Comparison of ENCODE assay signal across 20 cellular contexts in genomic region chr5:7756453-7756852, GRCh38.
DNase-seq lines count a peak whose midpoint lies in the region; ATAC-seq and TF ChIP-seq lines count a peak whose summit lies in the region.
"Had no signal": no experiment of that assay in that cellular context is flagged by ENCODE, and none has a peak within 500 bp of the region (broad histone marks: within the 10 kb centered on the region; RNA-seq: fewer than 3 reads in every experiment).

No MANE protein-coding gene starts in this region.

- intact Hi-C loops in naive thymus-derived CD4-positive, alpha-beta T cell (cut with micrococcal nuclease): no loop called here
- intact Hi-C loops in transverse colon (cut with DNase I; ENCODE audit: low total_unique reads): loop anchor here (10.0 kb wide), 1 partner anchor 362 kb away; the partner anchor contains the start of gene ADCY2

- H3K36me3 ChIP-seq in BLaER1 (no peaks in the 10 kb centered on the region), transverse colon (no peaks in the 10 kb centered on the region)
- no peaks in the 10 kb centered on the region for H3K36me3 ChIP-seq in naive thymus-derived CD4-positive, alpha-beta T cell (ENCODE audit: control insufficient read depth in 2 of 3, insufficient read depth in 3 of 3, low read length in 3 of 3)
- H3K36me3 ChIP-seq: BE2C had no signal

- H3K9ac ChIP-seq in BLaER1: no peak overlapping the region
- H3K9ac ChIP-seq: parathyroid adenoma had no signal

- peaks cover 0 to 2% (median 0%) of the 10 kb centered on the region in 7 donors for H3K4me1 Mint-ChIP-seq in naive thymus-derived CD4-positive, alpha-beta T cell
- H3K4me1 Mint-ChIP-seq in stimulated activated memory B cell treated with anti-CD40 and anti-IgM and Interleukin-4, amounts not matched to agents 10 μg/mL and 1 μg/mL and 100 μg/mL, for 72 hours: peaks cover 5% of the 10 kb centered on the region

- H3K4me1 ChIP-seq in BLaER1 (peaks cover 42% of the 10 kb centered on the region), transverse colon (no peaks in the 10 kb centered on the region)
- no peaks in the 10 kb centered on the region for H3K4me1 ChIP-seq in naive thymus-derived CD4-positive, alpha-beta T cell (ENCODE audit: control insufficient read depth in 2 of 2, insufficient read depth in 2 of 2, low read length in 2 of 2)
- H3K4me1 ChIP-seq: BE2C, parathyroid adenoma had no signal

- H3K27me3 ChIP-seq in BLaER1: no peaks in the 10 kb centered on the region
- H3K27me3 ChIP-seq in naive thymus-derived CD4-positive, alpha-beta T cell (ENCODE audit: control insufficient read depth in 2 of 2, insufficient read depth in 2 of 2, low read length in 2 of 2): no peaks in the 10 kb centered on the region
- no peaks in the 10 kb centered on the region for H3K27me3 ChIP-seq in transverse colon
- H3K27me3 ChIP-seq: BE2C had no signal

- peak; percentile 36 for ATAC-seq in naive thymus-derived CD4-positive, alpha-beta T cell
- no peak for ATAC-seq in stimulated activated memory B cell treated with anti-CD40 and anti-IgM and Interleukin-4, amounts not matched to agents 10 μg/mL and 1 μg/mL and 100 μg/mL, for 72 hours
- ATAC-seq: naive thymus-derived CD8-positive, alpha-beta T cell had no signal

- H3K9me3 ChIP-seq in BLaER1 (no peaks in the 10 kb centered on the region), transverse colon (no peaks in the 10 kb centered on the region)
- no peaks in the 10 kb centered on the region for H3K9me3 ChIP-seq in naive thymus-derived CD4-positive, alpha-beta T cell (ENCODE audit: control insufficient read depth in 2 of 3, low read length in 3 of 3)
- H3K9me3 ChIP-seq: BE2C had no signal

- peaks cover 0 to 2% (median 0%) of the 10 kb centered on the region in 11 donors for H3K9me3 Mint-ChIP-seq in naive thymus-derived CD4-positive, alpha-beta T cell
- no peaks in the 10 kb centered on the region for H3K9me3 Mint-ChIP-seq in stimulated activated memory B cell treated with anti-CD40 and anti-IgM and Interleukin-4, amounts not matched to agents 10 μg/mL and 1 μg/mL and 100 μg/mL, for 72 hours
- H3K9me3 Mint-ChIP-seq: activated CD4-positive, alpha-beta memory T cell treated with anti-CD3 and anti-CD28 coated beads, Interleukin-2, amount 10 ng/mL, durations not matched to agents 7 days and 5 days; HFFc6 had no signal

- H3K27me3 Mint-ChIP-seq in naive thymus-derived CD4-positive, alpha-beta T cell: peaks cover 8 to 54% (median 34%) of the 10 kb centered on the region in 5 donors
- H3K27me3 Mint-ChIP-seq in stimulated activated memory B cell treated with anti-CD40 and anti-IgM and Interleukin-4, amounts not matched to agents 10 μg/mL and 1 μg/mL and 100 μg/mL, for 72 hours: peaks cover 38% of the 10 kb centered on the region

- POLR2A ChIA-PET in naive thymus-derived CD4-positive, alpha-beta T cell (lab: Charles Lee): no interaction called here

- no peak overlapping the region for H3K27ac ChIP-seq in BLaER1
- no peak overlapping the region for H3K27ac ChIP-seq in naive thymus-derived CD4-positive, alpha-beta T cell (ENCODE audit: low read depth, low read length)
- no peak overlapping the region for H3K27ac ChIP-seq in transverse colon
- H3K27ac ChIP-seq: parathyroid adenoma, VCaP had no signal

- H3K27ac Mint-ChIP-seq in naive thymus-derived CD4-positive, alpha-beta T cell: no peak overlapping the region
- H3K27ac Mint-ChIP-seq in stimulated activated memory B cell treated with anti-CD40 and anti-IgM and Interleukin-4, amounts not matched to agents 10 μg/mL and 1 μg/mL and 100 μg/mL, for 72 hours: no peak overlapping the region
- H3K27ac Mint-ChIP-seq: activated CD4-positive, alpha-beta memory T cell treated with anti-CD3 and anti-CD28 coated beads, Interleukin-2, amount 10 ng/mL, durations not matched to agents 7 days and 5 days; activated naive CD8-positive, alpha-beta T cell; HFFc6; naive thymus-derived CD8-positive, alpha-beta T cell had no signal

- H3K4me3 Mint-ChIP-seq in naive thymus-derived CD4-positive, alpha-beta T cell: no peak overlapping the region
- H3K4me3 Mint-ChIP-seq in stimulated activated memory B cell treated with anti-CD40 and anti-IgM and Interleukin-4, amounts not matched to agents 10 μg/mL and 1 μg/mL and 100 μg/mL, for 72 hours: no peak overlapping the region
- H3K4me3 Mint-ChIP-seq: activated CD4-positive, alpha-beta memory T cell treated with anti-CD3 and anti-CD28 coated beads, Interleukin-2, amount 10 ng/mL, durations not matched to agents 7 days and 5 days; activated naive CD8-positive, alpha-beta T cell; HFFc6; naive thymus-derived CD8-positive, alpha-beta T cell had no signal

- H3K36me3 Mint-ChIP-seq in naive thymus-derived CD4-positive, alpha-beta T cell: no peaks in the 10 kb centered on the region
- no peaks in the 10 kb centered on the region for H3K36me3 Mint-ChIP-seq in stimulated activated memory B cell treated with anti-CD40 and anti-IgM and Interleukin-4, amounts not matched to agents 10 μg/mL and 1 μg/mL and 100 μg/mL, for 72 hours
- H3K36me3 Mint-ChIP-seq: activated naive CD8-positive, alpha-beta T cell; naive thymus-derived CD8-positive, alpha-beta T cell had no signal

- H3K4me3 ChIP-seq in BLaER1 (no peak overlapping the region), transverse colon (no peak overlapping the region)
- H3K4me3 ChIP-seq in naive thymus-derived CD4-positive, alpha-beta T cell (ENCODE audit: low read length): no peak overlapping the region
- H3K4me3 ChIP-seq: smooth muscle cell had no signal

- TF ChIP-seq POLR2A in transverse colon (IDR thresholded peaks at IDR 0.05): no peak

- CTCF ChIA-PET in naive thymus-derived CD4-positive, alpha-beta T cell (lab: Charles Lee): no interaction called here

- TF ChIP-seq EP300 in transverse colon (IDR thresholded peaks at IDR 0.05; ENCODE audit: low read depth): no peak

- H3K4me2 ChIP-seq in BLaER1: peak overlapping the region; percentile 61
- H3K4me2 ChIP-seq: smooth muscle cell had no signal

- no peaks in the 10 kb centered on the region for H4K20me1 ChIP-seq in BLaER1

- WGBS in transverse colon (ENCODE audit: low coverage in 1 of 2), 2 donors: 53 to 66% methylated on average over 4 of the region's 4 CpGs

- in situ Hi-C loops in transverse colon (cut with MboI; ENCODE audit: low pct_ligation_motif_present in 1 of 4, low pct_unique_long_range_greater_than_20kb in 1 of 4, low sequenced_read_pairs in 3 of 4): loop anchor here in 3 of 4 donors (10.0 to 25.0 kb wide), 2 partner anchors 494 to 502 kb away; no protein-coding TSS in a partner anchor
- in situ Hi-C loops in GM13977 (cut with MboI; ENCODE audit: low pct_unique_long_range_greater_than_20kb, low sequenced_read_pairs, unreplicated experiment): loop anchor here (25.0 kb wide), 1 partner anchor 944 kb away; no protein-coding TSS in a partner anchor

- TF ChIP-seq CTCF in transverse colon (IDR thresholded peaks at IDR 0.05) (no peak), GM13977 (IDR thresholded peaks at IDR 0.05; ENCODE audit: extremely low read depth, insufficient read depth, missing control alignments) (no peak)

- DNase-seq in GDM1 (lab: John Stamatoyannopoulos, UW): peak; percentile 59
- peak; percentile 80 for DNase-seq in NOMO-1 treated with dmso at 0.1 percent for 144 hours (lab: John Stamatoyannopoulos, UW; ENCODE audit: unreplicated experiment)
- DNase-seq in naive thymus-derived CD4-positive, alpha-beta T cell: no peak
- DNase-seq in transverse colon: no peak
- no peak for DNase-seq in GM13977 (ENCODE audit: low spot score)
- no peak for DNase-seq in hippocampal formation (lab: John Stamatoyannopoulos, UW)
- DNase-seq: activated CD4-positive, alpha-beta memory T cell treated with anti-CD3 and anti-CD28 coated beads, Interleukin-2, amount 10 ng/mL, durations not matched to agents 7 days and 5 days; activated T-cell treated with anti-CD3 and anti-CD28 coated beads, Interleukin-2, amount 50 U/mL, for 48 hours; BE2C; HFFc6; naive thymus-derived CD8-positive, alpha-beta T cell; NCI-H1092 treated with DMSO at 0.1 percent for 48 hours; NCI-H345; SW 1271 had no signal

Comparison
In these comparisons a context has a peak if more than half of its experiments do, and no peak if none do; other contexts are left out.
1. DNase-seq: peak in GDM1 (single experiment) and NOMO-1 treated with dmso at 0.1 percent for 144 hours (single experiment); none in naive thymus-derived CD4-positive, alpha-beta T cell (0 of 9), transverse colon (single experiment), GM13977 (single experiment) and hippocampal formation (0 of 2).